Comparison of ENCODE assay signal across 8 cellular contexts in genomic region chr16:78235168-78235800, GRCh38.
DNase-seq lines count a peak whose midpoint lies in the region; ATAC-seq and TF ChIP-seq lines count a peak whose summit lies in the region.

No MANE protein-coding gene starts in this region.

- H3K9me3 Mint-ChIP-seq in HFFc6 (peaks cover 43% of the 10 kb centered on the region), WTC11 (no peaks in the 10 kb centered on the region)

- DNase-seq in NCI-H2171 treated with DMSO at 0.1 percent for 48 hours (lab: John Stamatoyannopoulos, UW): peak; percentile 49
- DNase-seq in NCI-H2171 (lab: John Stamatoyannopoulos, UW): no peak
- DNase-seq in HFFc6: peak; percentile 3
- DNase-seq in NCI-H1105 treated with DMSO at 0.1 percent for 48 hours (lab: John Stamatoyannopoulos, UW): peak; percentile 27
- DNase-seq in WTC11 (ENCODE audit: low spot score): peak; percentile 86
- peak; percentile 59 to 76 for DNase-seq in cardiac fibroblast (ENCODE audit: low read depth in 2 of 2)
- DNase-seq in left colon: peak; percentile 35 to 73
- peak; percentile 43 to 62 for DNase-seq in stimulated activated CD4-positive, alpha-beta T cell treated with anti-CD3 and anti-CD28 coated beads, Interleukin-4, amount 100 ng/mL, for 4 hours

- H3K4me1 Mint-ChIP-seq in HFFc6 (ENCODE audit: low read depth) (no peaks in the 10 kb centered on the region), WTC11 (peaks cover 6% of the 10 kb centered on the region)

- H3K27ac Mint-ChIP-seq in HFFc6: no peak overlapping the region
- H3K27ac Mint-ChIP-seq in WTC11: no peak overlapping the region

- H3K36me3 Mint-ChIP-seq in HFFc6 (ENCODE audit: low read depth): peaks cover 7% of the 10 kb centered on the region
- H3K36me3 Mint-ChIP-seq in WTC11: no peaks in the 10 kb centered on the region

- H3K4me3 Mint-ChIP-seq in HFFc6 (no peak overlapping the region), WTC11 (no peak overlapping the region)

- H3K27me3 Mint-ChIP-seq in HFFc6 (ENCODE audit: insufficient read depth) (no peaks in the 10 kb centered on the region; the same call in 1 of the 2 replicates), WTC11 (ENCODE audit: low read depth) (no peaks in the 10 kb centered on the region)

- no peak overlapping the region for H3K4me3 ChIP-seq in cardiac fibroblast (replicated peaks in 1 of 2; ENCODE audit: low read depth in 2 of 2, low read length in 2 of 2)

- CTCF ChIA-PET in WTC11 (lab: Charles Lee): no interaction called here

- TF ChIP-seq CTCF in HFFc6 (IDR thresholded peaks at IDR 0.05): peak; percentile 70
- peak; percentile 94 for TF ChIP-seq CTCF in WTC11 (IDR thresholded peaks at IDR 0.05)
- TF ChIP-seq CTCF in cardiac fibroblast (IDR thresholded peaks at IDR 0.05; ENCODE audit: low read depth, low read length): peak; percentile 88

- POLR2A ChIA-PET in WTC11 (lab: Charles Lee): no interaction called here

- intact Hi-C loops in left colon (cut with DNase I, micrococcal nuclease): no loop called here

- ATAC-seq in WTC11 (peak; percentile 98), left colon (peak; percentile 81)

TF ChIP-seq in WTC11, 78 proteins besides CTCF, POLR2A, EP300 and RAD21:
- TF ChIP-seq PRDM15 (CRISPR knock-in tag; IDR thresholded peaks at IDR 0.05) (no peak), MAX (CRISPR knock-in tag; IDR thresholded peaks at IDR 0.05) (no peak), ERG (CRISPR knock-in tag; IDR thresholded peaks at IDR 0.05) (no peak), ZNF263 (CRISPR knock-in tag; IDR thresholded peaks at IDR 0.05; ENCODE audit: low read depth) (no peak), ZNF138 (CRISPR knock-in tag; conservative IDR thresholded peaks at IDR 0.05) (no peak), HMGXB4 (CRISPR knock-in tag; IDR thresholded peaks at IDR 0.05) (no peak), ESRRA (CRISPR knock-in tag; IDR thresholded peaks at IDR 0.05; ENCODE audit: borderline replicate concordance) (no peak), MXD4 (CRISPR knock-in tag; IDR thresholded peaks at IDR 0.05; ENCODE audit: borderline replicate concordance) (no peak), CREB1 (CRISPR knock-in tag; IDR thresholded peaks at IDR 0.05) (no peak), ZNF121 (CRISPR knock-in tag; IDR thresholded peaks at IDR 0.05) (no peak), NR1H2 (CRISPR knock-in tag; IDR thresholded peaks at IDR 0.05) (no peak), CBFB (CRISPR knock-in tag; IDR thresholded peaks at IDR 0.05; ENCODE audit: low read depth) (no peak), ZNF671 (CRISPR knock-in tag; IDR thresholded peaks at IDR 0.05) (no peak)
TF ChIP-seq in WTC11: peak in this region for 0.
